18 cellular contexts compared by ENCODE assay signal in genomic region chr10:43222296-43222695, GRCh38. TPM values are rescaled to one million over a fixed set of nuclear protein-coding genes. Genes with fewer than 3 reads are reported as not detected.
DNase-seq lines count a peak whose midpoint lies in the region; ATAC-seq and TF ChIP-seq lines count a peak whose summit lies in the region.
"Had no signal": no experiment of that assay in that cellular context is flagged by ENCODE, and none has a peak within 500 bp of the region (broad histone marks: within the 10 kb centered on the region; RNA-seq: fewer than 3 reads in every experiment).

No MANE protein-coding gene starts in this region.

- DNase-seq in activated gamma-delta T cell treated with Interleukin-2 at 50 U/mL for 16 hours, result peak; percentile 2
- no peak for DNase-seq in activated gamma-delta T cell (lab: John Stamatoyannopoulos, UW)
- DNase-seq in left cardiac atrium, result peak; percentile 8
- peak; percentile 0 for DNase-seq in stimulated activated naive CD8-positive, alpha-beta T cell treated with anti-CD3 and anti-CD28 coated beads, Interleukin-15, Interleukin-2, amounts not matched to agents 100 U/mL and 50 U/mL, for 24 hours
- no peak for DNase-seq in GM10266 (ENCODE audit: extremely low spot score)
- no peak for DNase-seq in NCI-H2081 (lab: John Stamatoyannopoulos, UW)
- DNase-seq: CD4-positive, alpha-beta memory T cell; DMS53; mesenchymal stem cell; NCI-H446 treated with DMSO at 0.1 percent for 48 hours; SK-N-SH; stimulated activated CD4-positive, alpha-beta T cell treated with anti-CD3 and anti-CD28 coated beads, Interleukin-2, amount 100 ng/mL, for 48 hours had no signal

- no peak for ATAC-seq in left cardiac atrium
- ATAC-seq in stimulated activated naive CD8-positive, alpha-beta T cell treated with anti-CD3 and anti-CD28 coated beads, Interleukin-15, Interleukin-2, amounts not matched to agents 100 U/mL and 50 U/mL, for 24 hours, result no peak
- ATAC-seq in GM21515 (IDR thresholded peaks at IDR 0.05; ENCODE audit: unreplicated experiment), result no peak
- ATAC-seq: naive thymus-derived CD8-positive, alpha-beta T cell had no signal

- no peak overlapping the region for H3K4me3 ChIP-seq in HEK293 (ENCODE audit: low read depth, low read length)
- H3K4me3 ChIP-seq: ascending aorta, hepatocyte had no signal

- H3K36me3 ChIP-seq in HEK293 (ENCODE audit: control insufficient read depth in 2 of 2, insufficient read depth in 1 of 2, low read length in 2 of 2), result no peaks in the 10 kb centered on the region
- H3K36me3 ChIP-seq: ascending aorta had no signal

- H3K9me3 ChIP-seq in HEK293 (ENCODE audit: control insufficient read depth, insufficient read depth, low read depth, low read length), result no peaks in the 10 kb centered on the region
- H3K9me3 ChIP-seq: ascending aorta, SK-N-SH had no signal

- TF ChIP-seq CTCF in HEK293 (tag by site-specific recombination; IDR thresholded peaks at IDR 0.05) (no peak), GM10266 (IDR thresholded peaks at IDR 0.05; ENCODE audit: control insufficient read depth, insufficient read depth, low read depth, missing control alignments) (no peak)

- CTCF ChIA-PET in HEK293 (lab: Yijun Ruan, JAX), result interaction anchor here (0.7 to 1.7 kb wide), 3 partner anchors 18 to 47 kb away, joined by 3 to 8 read pairs (median 5); no protein-coding TSS in a partner anchor

- POLR2A ChIA-PET in HEK293 (lab: Yijun Ruan, JAX), result no interaction called here

- intact Hi-C loops in left cardiac atrium (cut with DNase I), result no loop called here

- H3K27ac ChIP-seq in HEK293 (ENCODE audit: extremely low read depth, low read depth, low read length), result no peak overlapping the region
- H3K27ac ChIP-seq: ascending aorta, hepatocyte, parathyroid adenoma had no signal

- H3K4me1 ChIP-seq in HEK293 (ENCODE audit: control insufficient read depth, insufficient read depth, low read length), result no peaks in the 10 kb centered on the region
- H3K4me1 ChIP-seq: ascending aorta had no signal

TF ChIP-seq in HEK293, 187 proteins besides CTCF, POLR2A, EP300 and RAD21:
- TF ChIP-seq OVOL3 (tag by site-specific recombination; IDR thresholded peaks at IDR 0.05) (no peak), ZNF140 (tag by site-specific recombination; IDR thresholded peaks at IDR 0.05) (no peak), ZNF624 (tag by site-specific recombination; IDR thresholded peaks at IDR 0.05) (no peak), ZFHX2 (tag by site-specific recombination; conservative IDR thresholded peaks at IDR 0.05) (peak; percentile 55), EGR2 (tag by site-specific recombination; IDR thresholded peaks at IDR 0.05; ENCODE audit: low read depth) (peak; percentile 72)

RNA-seq across cellular contexts. Expression of gene RASGEF1A, which starts 44.6 kb away (rescaled TPM):
- total RNA-seq in left cardiac atrium, result 1 to 10 TPM; 1.4 to 2.0 TPM
- total RNA-seq: ascending aorta had no signal

Comparison
In these comparisons a context has a peak if more than half of its experiments do, and no peak if none do; other contexts are left out.
1. DNase-seq: peak in activated gamma-delta T cell treated with Interleukin-2 at 50 U/mL for 16 hours (single experiment), left cardiac atrium (single experiment) and stimulated activated naive CD8-positive, alpha-beta T cell treated with anti-CD3 and anti-CD28 coated beads, Interleukin-15, Interleukin-2, amounts not matched to agents 100 U/mL and 50 U/mL, for 24 hours (single experiment); none in activated gamma-delta T cell (single experiment), GM10266 (single experiment) and NCI-H2081 (0 of 2).